ENCODE assay signal across 1 cellular context in the genomic region with DNA sequence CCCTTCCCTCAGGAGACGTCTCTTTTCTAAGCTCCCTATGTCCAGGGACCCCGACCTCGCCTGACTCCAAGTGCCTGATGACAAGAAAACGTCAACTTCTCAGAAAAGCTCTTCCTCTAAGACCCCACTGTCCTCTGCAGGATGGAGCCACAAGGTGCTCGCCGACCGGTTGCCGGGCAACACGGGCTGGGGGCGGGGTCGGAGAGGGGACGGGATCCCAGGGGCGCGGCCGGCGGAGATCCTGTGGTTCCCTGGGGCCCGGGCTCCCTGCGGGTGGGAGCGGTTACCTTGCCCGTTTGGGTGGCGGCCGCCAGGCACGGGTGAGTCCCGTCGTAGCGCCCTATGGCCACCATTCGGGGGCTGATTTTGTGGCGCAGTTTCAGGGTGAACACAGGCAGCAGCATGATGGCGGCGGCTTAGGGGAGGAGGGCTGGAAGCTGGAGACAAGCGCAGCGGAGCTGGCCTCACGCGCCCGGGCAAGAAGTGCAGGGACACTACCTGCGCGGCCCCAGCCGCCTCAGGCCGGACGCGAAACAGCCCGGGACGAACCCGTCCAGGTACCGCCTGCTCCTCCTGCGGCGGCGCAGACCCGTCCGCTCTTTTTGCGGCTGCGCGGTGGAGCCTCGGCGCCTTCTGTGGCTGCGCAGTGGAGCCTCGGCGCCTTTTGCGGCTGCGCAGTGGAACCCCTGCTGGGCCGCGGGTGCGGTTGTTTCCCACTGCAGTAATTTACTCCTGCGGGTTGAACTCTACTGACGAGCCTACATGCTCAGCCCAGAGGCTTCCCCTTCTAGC.
TF ChIP-seq lines count a peak whose summit lies in the region.

A gene with protein sequence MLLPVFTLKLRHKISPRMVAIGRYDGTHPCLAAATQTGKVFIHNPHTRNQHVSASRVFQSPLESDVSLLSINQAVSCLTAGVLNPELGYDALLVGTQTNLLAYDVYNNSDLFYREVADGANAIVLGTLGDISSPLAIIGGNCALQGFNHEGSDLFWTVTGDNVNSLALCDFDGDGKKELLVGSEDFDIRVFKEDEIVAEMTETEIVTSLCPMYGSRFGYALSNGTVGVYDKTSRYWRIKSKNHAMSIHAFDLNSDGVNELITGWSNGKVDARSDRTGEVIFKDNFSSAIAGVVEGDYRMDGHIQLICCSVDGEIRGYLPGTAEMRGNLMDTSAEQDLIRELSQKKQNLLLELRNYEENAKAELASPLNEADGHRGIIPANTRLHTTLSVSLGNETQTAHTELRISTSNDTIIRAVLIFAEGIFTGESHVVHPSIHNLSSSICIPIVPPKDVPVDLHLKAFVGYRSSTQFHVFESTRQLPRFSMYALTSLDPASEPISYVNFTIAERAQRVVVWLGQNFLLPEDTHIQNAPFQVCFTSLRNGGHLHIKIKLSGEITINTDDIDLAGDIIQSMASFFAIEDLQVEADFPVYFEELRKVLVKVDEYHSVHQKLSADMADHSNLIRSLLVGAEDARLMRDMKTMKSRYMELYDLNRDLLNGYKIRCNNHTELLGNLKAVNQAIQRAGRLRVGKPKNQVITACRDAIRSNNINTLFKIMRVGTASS (minus strand): TSS at position 566 of the 792 bp plus-strand sequence. CDS start 162 bp downstream, at position 404.

TF ChIP-seq in HepG2, 621 proteins besides CTCF, POLR2A, EP300 and RAD21 (continued from another document and continues in another):
- TF ChIP-seq, protein P1, sequence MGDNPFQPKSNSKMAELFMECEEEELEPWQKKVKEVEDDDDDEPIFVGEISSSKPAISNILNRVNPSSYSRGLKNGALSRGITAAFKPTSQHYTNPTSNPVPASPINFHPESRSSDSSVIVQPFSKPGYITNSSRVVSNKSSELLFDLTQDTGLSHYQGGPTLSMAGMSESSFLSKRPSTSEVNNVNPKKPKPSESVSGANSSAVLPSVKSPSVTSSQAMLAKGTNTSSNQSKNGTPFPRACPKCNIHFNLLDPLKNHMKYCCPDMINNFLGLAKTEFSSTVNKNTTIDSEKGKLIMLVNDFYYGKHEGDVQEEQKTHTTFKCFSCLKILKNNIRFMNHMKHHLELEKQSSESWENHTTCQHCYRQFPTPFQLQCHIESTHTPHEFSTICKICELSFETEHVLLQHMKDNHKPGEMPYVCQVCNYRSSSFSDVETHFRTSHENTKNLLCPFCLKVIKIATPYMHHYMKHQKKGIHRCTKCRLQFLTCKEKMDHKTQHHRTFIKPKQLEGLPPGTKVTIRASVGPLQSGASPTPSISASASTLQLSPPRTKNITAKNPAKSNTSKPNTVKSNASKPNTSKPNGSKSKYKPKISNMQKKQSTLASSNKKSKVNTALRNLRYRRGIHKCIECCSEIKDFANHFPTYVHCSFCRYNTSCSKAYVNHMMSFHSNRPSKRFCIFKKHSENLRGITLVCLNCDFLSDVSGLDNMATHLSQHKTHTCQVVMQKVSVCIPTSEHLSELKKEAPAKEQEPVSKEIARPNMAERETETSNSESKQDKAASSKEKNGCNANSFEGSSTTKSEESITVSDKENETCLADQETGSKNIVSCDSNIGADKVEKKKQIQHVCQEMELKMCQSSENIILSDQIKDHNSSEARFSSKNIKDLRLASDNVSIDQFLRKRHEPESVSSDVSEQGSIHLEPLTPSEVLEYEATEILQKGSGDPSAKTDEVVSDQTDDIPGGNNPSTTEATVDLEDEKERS (CRISPR knock-in tag; IDR thresholded peaks at IDR 0.05), result peak; percentile 62; the same call in 1 of the 2 replicates
- TF ChIP-seq ZNF367 (CRISPR knock-in tag; IDR thresholded peaks at IDR 0.05; ENCODE audit: borderline replicate concordance) (no peak), HNF4G (IDR thresholded peaks at IDR 0.05; ENCODE audit: borderline replicate concordance, low read depth, low read length) (no peak; the same call in 1 of the 2 replicates), HNF4G (CRISPR knock-in tag; IDR thresholded peaks at IDR 0.05; ENCODE audit: borderline replicate concordance, low read depth) (0 out of 2 replicates have a peak, but pooled peaks have one; percentile 26), ARID2 (CRISPR knock-in tag; IDR thresholded peaks at IDR 0.05; ENCODE audit: borderline replicate concordance) (peak; percentile 49; the same call in 1 of the 2 replicates), KLF13 (CRISPR knock-in tag; IDR thresholded peaks at IDR 0.05) (peak; percentile 95; the same call in 1 of the 2 replicates), DZIP1 (CRISPR knock-in tag; IDR thresholded peaks at IDR 0.05) (no peak; the same call in 1 of the 2 replicates), BRD4 (CRISPR knock-in tag; IDR thresholded peaks at IDR 0.05) (0 out of 2 replicates have a peak, but pooled peaks have one; percentile 16), EZH2 (conservative IDR thresholded peaks at IDR 0.05; ENCODE audit: low read depth, low read length) (no peak), YEATS2 (CRISPR knock-in tag; IDR thresholded peaks at IDR 0.05; ENCODE audit: borderline replicate concordance) (peak; percentile 75; the same call in 1 of the 2 replicates), ZBTB26 (CRISPR knock-in tag; IDR thresholded peaks at IDR 0.05; ENCODE audit: borderline replicate concordance) (peak; percentile 82), RBM22 (optimal IDR thresholded peaks at IDR 0.05; ENCODE audit: low read length) (no peak), POGZ (CRISPR knock-in tag; IDR thresholded peaks at IDR 0.05) (peak; percentile 79), YY1 (IDR thresholded peaks at IDR 0.05; ENCODE audit: insufficient read depth, insufficient replicate concordance, low read depth, low read length) (peak; percentile 82), MTF2 (CRISPR knock-in tag; IDR thresholded peaks at IDR 0.05; ENCODE audit: borderline replicate concordance) (no peak; the same call in 1 of the 2 replicates), ISL2 (CRISPR knock-in tag; IDR thresholded peaks at IDR 0.05) (peak; percentile 74), POLR2AphosphoS5 (IDR thresholded peaks at IDR 0.05; ENCODE audit: low read depth, low read length) (peak; percentile 91), ZNF788 (CRISPR knock-in tag; IDR thresholded peaks at IDR 0.05; ENCODE audit: borderline replicate concordance) (peak; percentile 86; the same call in 1 of the 2 replicates), ZNF275 (CRISPR knock-in tag; IDR thresholded peaks at IDR 0.05; ENCODE audit: borderline replicate concordance) (no peak), ZNF382 (CRISPR knock-in tag; IDR thresholded peaks at IDR 0.05; ENCODE audit: borderline replicate concordance) (no peak), SRY (CRISPR knock-in tag; IDR thresholded peaks at IDR 0.05) (peak; percentile 84; the same call in 1 of the 2 replicates), NFKB2 (CRISPR knock-in tag; IDR thresholded peaks at IDR 0.05; ENCODE audit: borderline replicate concordance) (peak; percentile 61; the same call in 1 of the 2 replicates), KLF9 (CRISPR knock-in tag; IDR thresholded peaks at IDR 0.05; ENCODE audit: low read depth) (0 out of 2 replicates have a peak, but pooled peaks have one; percentile 49), U2AF1 (optimal IDR thresholded peaks at IDR 0.05; ENCODE audit: low read depth, low read length) (no peak), ZNF784 (CRISPR knock-in tag; IDR thresholded peaks at IDR 0.05; ENCODE audit: borderline replicate concordance) (0 out of 2 replicates have a peak, but pooled peaks have one; percentile 64), CENPX (CRISPR knock-in tag; IDR thresholded peaks at IDR 0.05) (no peak), GFI1 (CRISPR knock-in tag; IDR thresholded peaks at IDR 0.05; ENCODE audit: borderline replicate concordance) (no peak; the same call in 1 of the 2 replicates)
- TF ChIP-seq, protein P2, sequence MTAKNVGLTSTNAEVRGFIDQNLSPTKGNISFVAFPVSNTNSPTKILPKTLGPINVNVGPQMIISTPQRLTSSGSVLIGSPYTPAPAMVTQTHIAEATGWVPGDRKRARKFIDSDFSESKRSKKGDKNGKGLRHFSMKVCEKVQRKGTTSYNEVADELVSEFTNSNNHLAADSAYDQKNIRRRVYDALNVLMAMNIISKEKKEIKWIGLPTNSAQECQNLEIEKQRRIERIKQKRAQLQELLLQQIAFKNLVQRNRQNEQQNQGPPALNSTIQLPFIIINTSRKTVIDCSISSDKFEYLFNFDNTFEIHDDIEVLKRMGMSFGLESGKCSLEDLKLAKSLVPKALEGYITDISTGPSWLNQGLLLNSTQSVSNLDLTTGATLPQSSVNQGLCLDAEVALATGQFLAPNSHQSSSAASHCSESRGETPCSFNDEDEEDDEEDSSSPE (CRISPR knock-in tag; IDR thresholded peaks at IDR 0.05), result peak; percentile 74
- TF ChIP-seq, protein P3, sequence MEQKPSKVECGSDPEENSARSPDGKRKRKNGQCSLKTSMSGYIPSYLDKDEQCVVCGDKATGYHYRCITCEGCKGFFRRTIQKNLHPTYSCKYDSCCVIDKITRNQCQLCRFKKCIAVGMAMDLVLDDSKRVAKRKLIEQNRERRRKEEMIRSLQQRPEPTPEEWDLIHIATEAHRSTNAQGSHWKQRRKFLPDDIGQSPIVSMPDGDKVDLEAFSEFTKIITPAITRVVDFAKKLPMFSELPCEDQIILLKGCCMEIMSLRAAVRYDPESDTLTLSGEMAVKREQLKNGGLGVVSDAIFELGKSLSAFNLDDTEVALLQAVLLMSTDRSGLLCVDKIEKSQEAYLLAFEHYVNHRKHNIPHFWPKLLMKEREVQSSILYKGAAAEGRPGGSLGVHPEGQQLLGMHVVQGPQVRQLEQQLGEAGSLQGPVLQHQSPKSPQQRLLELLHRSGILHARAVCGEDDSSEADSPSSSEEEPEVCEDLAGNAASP (CRISPR knock-in tag; IDR thresholded peaks at IDR 0.05; ENCODE audit: borderline replicate concordance), result peak; percentile 72; the same call in 1 of the 2 replicates
- TF ChIP-seq, protein P4, sequence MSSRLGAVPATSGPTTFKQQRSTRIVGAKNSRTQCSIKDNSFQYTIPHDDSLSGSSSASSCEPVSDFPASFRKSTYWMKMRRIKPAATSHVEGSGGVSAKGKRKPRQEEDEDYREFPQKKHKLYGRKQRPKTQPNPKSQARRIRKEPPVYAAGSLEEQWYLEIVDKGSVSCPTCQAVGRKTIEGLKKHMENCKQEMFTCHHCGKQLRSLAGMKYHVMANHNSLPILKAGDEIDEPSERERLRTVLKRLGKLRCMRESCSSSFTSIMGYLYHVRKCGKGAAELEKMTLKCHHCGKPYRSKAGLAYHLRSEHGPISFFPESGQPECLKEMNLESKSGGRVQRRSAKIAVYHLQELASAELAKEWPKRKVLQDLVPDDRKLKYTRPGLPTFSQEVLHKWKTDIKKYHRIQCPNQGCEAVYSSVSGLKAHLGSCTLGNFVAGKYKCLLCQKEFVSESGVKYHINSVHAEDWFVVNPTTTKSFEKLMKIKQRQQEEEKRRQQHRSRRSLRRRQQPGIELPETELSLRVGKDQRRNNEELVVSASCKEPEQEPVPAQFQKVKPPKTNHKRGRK (CRISPR knock-in tag; IDR thresholded peaks at IDR 0.05), result peak; percentile 80
- TF ChIP-seq, protein P5, sequence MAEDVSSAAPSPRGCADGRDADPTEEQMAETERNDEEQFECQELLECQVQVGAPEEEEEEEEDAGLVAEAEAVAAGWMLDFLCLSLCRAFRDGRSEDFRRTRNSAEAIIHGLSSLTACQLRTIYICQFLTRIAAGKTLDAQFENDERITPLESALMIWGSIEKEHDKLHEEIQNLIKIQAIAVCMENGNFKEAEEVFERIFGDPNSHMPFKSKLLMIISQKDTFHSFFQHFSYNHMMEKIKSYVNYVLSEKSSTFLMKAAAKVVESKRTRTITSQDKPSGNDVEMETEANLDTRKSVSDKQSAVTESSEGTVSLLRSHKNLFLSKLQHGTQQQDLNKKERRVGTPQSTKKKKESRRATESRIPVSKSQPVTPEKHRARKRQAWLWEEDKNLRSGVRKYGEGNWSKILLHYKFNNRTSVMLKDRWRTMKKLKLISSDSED (CRISPR knock-in tag; IDR thresholded peaks at IDR 0.05), result no peak
